12 cellular contexts compared by ENCODE assay signal in the genomic region with DNA sequence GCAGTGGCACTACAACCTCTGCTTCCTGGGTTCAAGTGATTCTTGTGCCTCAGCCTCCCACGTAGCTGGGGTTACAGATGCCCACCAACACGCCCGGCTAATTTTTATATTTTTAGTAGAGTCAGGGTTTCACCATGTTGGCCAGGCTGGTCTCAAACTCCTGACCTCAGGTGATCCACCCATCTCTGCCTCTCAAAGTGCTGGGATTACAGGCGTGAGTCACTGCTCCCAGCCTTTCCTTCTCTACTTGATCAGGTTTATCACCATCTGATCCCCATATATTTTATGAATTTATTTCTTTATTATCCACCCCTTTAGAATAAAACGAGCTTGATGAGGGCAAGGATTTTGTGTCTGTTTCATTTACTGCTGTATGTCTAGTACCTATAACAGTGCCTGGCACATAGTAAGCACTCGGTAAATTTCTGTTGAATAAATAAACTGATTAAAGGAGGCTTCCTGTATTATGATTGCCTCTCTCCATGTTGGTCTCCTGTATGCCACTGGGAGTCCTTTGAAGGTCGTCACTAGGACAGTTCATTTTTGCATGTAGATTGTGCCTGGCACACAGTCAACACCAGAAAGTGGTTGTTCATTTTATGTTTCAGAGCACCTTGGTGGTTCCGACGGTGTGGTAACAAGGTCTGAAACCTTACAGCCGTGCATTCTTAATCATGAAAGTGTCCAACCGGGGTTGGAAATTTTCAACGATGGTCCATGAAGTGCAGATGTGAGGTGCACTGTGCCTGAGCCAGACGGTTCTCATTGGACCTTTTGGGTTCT. TPM values are rescaled to one million over a fixed set of nuclear protein-coding genes. Genes with fewer than 3 reads are reported as not detected.
DNase-seq lines count a peak whose midpoint lies in the region; ATAC-seq, FAIRE-seq and TF ChIP-seq lines count a peak whose summit lies in the region.
"Had no signal": no experiment of that assay in that cellular context is flagged by ENCODE, and none has a peak within 500 bp of the region (broad histone marks: within the 10 kb centered on the region; RNA-seq: fewer than 3 reads in every experiment).

No MANE protein-coding gene starts in this region.

- H3K9me3 ChIP-seq in CD4-positive, CD25-positive, alpha-beta regulatory T cell (ENCODE audit: control insufficient read depth in 2 of 2, low read length in 2 of 2), result no peaks in the 10 kb centered on the region
- H3K9me3 ChIP-seq in keratinocyte (ENCODE audit: control insufficient read depth, low read depth, low read length), result no peaks in the 10 kb centered on the region
- H3K9me3 ChIP-seq: pancreas had no signal

- H3K27me3 Mint-ChIP-seq in CD4-positive, CD25-positive, alpha-beta regulatory T cell, result no peaks in the 10 kb centered on the region

- H3K36me3 ChIP-seq in CD4-positive, CD25-positive, alpha-beta regulatory T cell (ENCODE audit: control insufficient read depth, insufficient read depth, low read length), result no peaks in the 10 kb centered on the region
- H3K36me3 ChIP-seq in keratinocyte (ENCODE audit: control insufficient read depth in 2 of 2, extremely low read depth in 1 of 2, insufficient read depth in 2 of 2, low read length in 2 of 2), result no peaks in the 10 kb centered on the region
- H3K36me3 ChIP-seq: pancreas had no signal

- H4K20me1 ChIP-seq in keratinocyte (ENCODE audit: control insufficient read depth, extremely low read depth, insufficient read depth, low read length), result no peaks in the 10 kb centered on the region

- H3K9me3 Mint-ChIP-seq in CD4-positive, CD25-positive, alpha-beta regulatory T cell, result peaks cover 0 to 2% (median 0%) of the 10 kb centered on the region in 7 donors

- peak overlapping the region; percentile 71 for H3K4me3 ChIP-seq in CD4-positive, CD25-positive, alpha-beta regulatory T cell (ENCODE audit: low read depth, low read length)
- H3K4me3 ChIP-seq in keratinocyte (ENCODE audit: control insufficient read depth in 2 of 3, extremely low read depth in 1 of 3, insufficient read depth in 2 of 3, low read depth in 1 of 3, low read length in 3 of 3), result no peak overlapping the region
- H3K4me3 ChIP-seq: pancreas, SK-N-MC had no signal

- H3K4me3 Mint-ChIP-seq in CD4-positive, CD25-positive, alpha-beta regulatory T cell, result peak overlapping the region; percentile 83 to 90 (median 86)

- H3K36me3 Mint-ChIP-seq in CD4-positive, CD25-positive, alpha-beta regulatory T cell, result peaks cover 3% of the 10 kb centered on the region

- no peak overlapping the region for H2AFZ ChIP-seq in keratinocyte (ENCODE audit: control insufficient read depth, low read length)

- no peak for TF ChIP-seq CTCF in keratinocyte (optimal IDR thresholded peaks at IDR 0.05 in 1 of 3, IDR thresholded peaks at IDR 0.05 in 1 of 3, conservative IDR thresholded peaks at IDR 0.05 in 1 of 3; ENCODE audit: extremely low read depth in 1 of 3, insufficient read depth in 2 of 3, low read length in 3 of 3)

- no peaks in the 10 kb centered on the region for H3K27me3 ChIP-seq in CD4-positive, CD25-positive, alpha-beta regulatory T cell (ENCODE audit: control insufficient read depth, insufficient read depth, low read length)
- H3K27me3 ChIP-seq in keratinocyte (ENCODE audit: control insufficient read depth, extremely low read depth, insufficient read depth, low read length), result no peaks in the 10 kb centered on the region
- H3K27me3 ChIP-seq: pancreas had no signal

- H3K4me1 ChIP-seq in CD4-positive, CD25-positive, alpha-beta regulatory T cell (ENCODE audit: control insufficient read depth, insufficient read depth, low read length, poor library complexity, severe bottlenecking), result peaks cover 47% of the 10 kb centered on the region
- peaks cover 19% of the 10 kb centered on the region for H3K4me1 ChIP-seq in keratinocyte (ENCODE audit: control insufficient read depth, extremely low read depth, insufficient read depth, low read length)
- H3K4me1 ChIP-seq: pancreas had no signal

- H3K27ac Mint-ChIP-seq in CD4-positive, CD25-positive, alpha-beta regulatory T cell, result peak overlapping the region; percentile 98 to 100 (median 99)

- no peak overlapping the region for H3K9ac ChIP-seq in keratinocyte (ENCODE audit: control insufficient read depth, extremely low read depth, insufficient read depth, low read length)

- peak; percentile 53 to 65 for ATAC-seq in CD4-positive, CD25-positive, alpha-beta regulatory T cell (ENCODE audit: low read depth in 2 of 2)
- ATAC-seq in HG03103 (IDR thresholded peaks at IDR 0.05; ENCODE audit: low read depth, unreplicated experiment), result peak; percentile 46

- H3K9me1 ChIP-seq in keratinocyte (ENCODE audit: control insufficient read depth, extremely low read depth, insufficient read depth, low read length), result no peaks in the 10 kb centered on the region

- H3K27ac ChIP-seq in CD4-positive, CD25-positive, alpha-beta regulatory T cell (ENCODE audit: insufficient read depth, low read length, poor library complexity, severe bottlenecking), result peak overlapping the region; percentile 93
- H3K27ac ChIP-seq in keratinocyte (ENCODE audit: control insufficient read depth, insufficient read depth, low read length), result peak overlapping the region; percentile 3
- H3K27ac ChIP-seq: pancreas, SK-N-MC had no signal

- FAIRE-seq in keratinocyte (lab: Jason Lieb, UNC), result no peak
- FAIRE-seq: H1, pancreas had no signal

- peaks cover 21 to 72% (median 37%) of the 10 kb centered on the region in 4 donors for H3K4me1 Mint-ChIP-seq in CD4-positive, CD25-positive, alpha-beta regulatory T cell

- peak; percentile 41 to 89 (median 82) for DNase-seq in CD4-positive, CD25-positive, alpha-beta regulatory T cell
- DNase-seq in activated CD4-positive, alpha-beta T cell treated with anti-CD3 and anti-CD28 coated beads, Interleukin-2, amount 50 U/mL, for 1 hour, result peak; percentile 51
- DNase-seq in keratinocyte (ENCODE audit: low read depth, low spot score) (no peak), superior temporal gyrus (ENCODE audit: extremely low spot score) (no peak), ecto neural progenitor cell (ENCODE audit: low spot score) (no peak), NCI-H2171 treated with DMSO at 0.1 percent for 48 hours (lab: John Stamatoyannopoulos, UW) (no peak)
- DNase-seq in effector CD8-positive, alpha-beta T cell (lab: John Stamatoyannopoulos, UW), result no peak
- DNase-seq: islet precursor cell, pancreas had no signal

- H3K4me2 ChIP-seq in keratinocyte (ENCODE audit: control insufficient read depth, extremely low read depth, insufficient read depth, low read depth, low read length), result peak overlapping the region; percentile 69

- no peaks in the 10 kb centered on the region for H3K79me2 ChIP-seq in keratinocyte (ENCODE audit: control insufficient read depth, insufficient read depth, low read length)

- dilution Hi-C loops in keratinocyte (cut with MboI; ENCODE audit: extremely low pct_ligation_motif_present, low sequenced_read_pairs), result no loop called here

RNA-seq across cellular contexts. Expression of a gene that starts 9.6 kb away (rescaled TPM):
- 203 TPM for total RNA-seq in CD4-positive, CD25-positive, alpha-beta regulatory T cell
- 10 to 100 TPM; 66.4 to 74.8 (median 68.6) TPM for polyA plus RNA-seq in CD4-positive, CD25-positive, alpha-beta regulatory T cell
- polyA plus RNA-seq in keratinocyte, result 42.9 to 84.4 TPM (median 52.4 TPM) in 3 replicates
- polyA plus RNA-seq in keratinocyte (2011; ENCODE audit: low read depth), result 244 TPM
- 58.6 and 74.4 TPM in 2 replicates for polyA plus RNA-seq in keratinocyte (2011; cell fraction: cytosol; rRNA removed)
- 130 and 149 TPM in 2 replicates for polyA plus RNA-seq in keratinocyte (2011; cell fraction: nucleus; rRNA removed)
- polyA plus RNA-seq in keratinocyte (2012; ENCODE audit: low replicate concordance), result 95.7 and 166 TPM in 2 replicates
- 50.3 to 107 TPM (median 52.3 TPM) in 3 replicates for polyA minus RNA-seq in keratinocyte
- polyA minus RNA-seq in keratinocyte (2011; cell fraction: cytosol; rRNA and poly(A)+ RNA removed), result 47.8 TPM
- polyA minus RNA-seq in keratinocyte (2011; cell fraction: nucleus; rRNA and poly(A)+ RNA removed), result 80.9 and 164 TPM in 2 replicates

RNA-seq across cellular contexts. Expression of a gene that starts 13.7 kb away (rescaled TPM):
- total RNA-seq in CD4-positive, CD25-positive, alpha-beta regulatory T cell, result 82.6 TPM
- 100 to 1,000 TPM in 1 of 4 donors, 10 to 100 TPM in 3; 72.3 to 121 (median 92.3) TPM for polyA plus RNA-seq in CD4-positive, CD25-positive, alpha-beta regulatory T cell
- polyA plus RNA-seq in keratinocyte, result 74.0 to 80.4 TPM (median 76.5 TPM) in 3 replicates
- polyA plus RNA-seq in keratinocyte (2011; ENCODE audit: low read depth), result 26.9 TPM
- 70.3 and 101 TPM in 2 replicates for polyA plus RNA-seq in keratinocyte (2011; cell fraction: cytosol; rRNA removed)
- 59.6 and 64.7 TPM in 2 replicates for polyA plus RNA-seq in keratinocyte (2011; cell fraction: nucleus; rRNA removed)
- polyA plus RNA-seq in keratinocyte (2012; ENCODE audit: low replicate concordance), result 44.6 and 47.0 TPM in 2 replicates
- 22.2 to 53.3 TPM (median 51.0 TPM) in 3 replicates for polyA minus RNA-seq in keratinocyte
- polyA minus RNA-seq in keratinocyte (2011; cell fraction: cytosol; rRNA and poly(A)+ RNA removed), result 67.1 TPM
- 30.6 and 35.4 TPM in 2 replicates for polyA minus RNA-seq in keratinocyte (2011; cell fraction: nucleus; rRNA and poly(A)+ RNA removed)

Comparison
In these comparisons a context has a peak if more than half of its experiments do, and no peak if none do; other contexts are left out.
1. DNase-seq: peak in CD4-positive, CD25-positive, alpha-beta regulatory T cell (3 of 3) and activated CD4-positive, alpha-beta T cell treated with anti-CD3 and anti-CD28 coated beads, Interleukin-2, amount 50 U/mL, for 1 hour (single experiment); none in keratinocyte (single experiment), effector CD8-positive, alpha-beta T cell (single experiment), superior temporal gyrus (single experiment), ecto neural progenitor cell (single experiment) and NCI-H2171 treated with DMSO at 0.1 percent for 48 hours (single experiment).